Comparison of ENCODE assay signal across 8 cellular contexts in the genomic region with DNA sequence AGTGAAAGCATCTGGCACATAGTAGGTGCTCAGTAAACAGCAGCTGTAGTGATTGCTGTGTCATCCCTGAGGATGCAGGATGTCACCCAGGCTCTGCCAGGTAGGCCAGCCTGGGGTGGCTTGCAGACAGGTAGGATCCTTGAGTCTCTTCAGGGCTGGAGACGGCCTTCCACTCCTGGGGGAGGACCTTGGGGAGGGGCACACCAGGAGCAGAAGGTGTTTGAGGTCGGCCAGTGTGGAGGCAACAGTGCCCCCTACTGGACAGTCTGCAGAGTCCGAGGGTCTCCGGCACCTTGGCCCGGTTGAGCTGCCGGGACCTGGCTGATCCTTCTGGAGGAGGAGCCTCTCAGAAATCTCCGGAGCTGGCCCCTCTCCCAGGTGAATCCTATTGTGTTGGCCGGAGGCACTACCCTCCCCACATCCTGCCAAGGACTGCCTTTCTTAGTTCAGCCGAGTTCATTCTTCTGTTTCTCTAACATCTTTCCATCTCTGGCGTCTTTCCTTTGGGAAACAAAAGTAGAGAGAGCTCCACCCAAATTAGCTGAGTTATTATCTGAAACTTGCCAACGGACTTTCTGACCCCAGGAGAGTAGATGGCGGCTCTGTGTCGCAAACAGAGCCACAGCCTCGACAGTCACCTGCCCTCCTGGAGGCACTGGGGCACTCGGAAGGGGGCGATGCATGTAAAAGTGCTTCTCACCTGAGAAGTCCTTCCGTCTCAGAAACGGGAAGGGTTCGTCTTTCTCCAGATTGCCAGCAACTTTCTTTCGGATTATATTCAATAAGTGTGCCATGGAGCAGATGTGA. TPM values are rescaled to one million over a fixed set of nuclear protein-coding genes. Genes with fewer than 3 reads are reported as not detected.
A peak's percentile ranks its signal among the peaks of the same experiment; 100 is the strongest.
DNase-seq lines count a peak whose midpoint lies in the region; ATAC-seq and TF ChIP-seq lines count a peak whose summit lies in the region.

No MANE protein-coding gene starts in this region.

- peaks cover 2% of the 10 kb centered on the region for H3K36me3 Mint-ChIP-seq in T-helper 17 cell (ENCODE audit: low read depth)
- H3K36me3 Mint-ChIP-seq in mesothelial cell of epicardium: no peaks in the 10 kb centered on the region
- no peaks in the 10 kb centered on the region for H3K36me3 Mint-ChIP-seq in type B pancreatic cell

- H3K27me3 ChIP-seq in BJ (ENCODE audit: control insufficient read depth, insufficient read depth, low read length): no peaks in the 10 kb centered on the region; the same call in 1 of the 2 replicates
- H3K27me3 ChIP-seq in dorsolateral prefrontal cortex: peaks cover 0 to 22% (median 0%) of the 10 kb centered on the region in 45 donors
- peaks cover 18% of the 10 kb centered on the region for H3K27me3 ChIP-seq in effector memory CD4-positive, alpha-beta T cell (replicated peaks; ENCODE audit: control insufficient read depth, insufficient read depth, low read length, poor library complexity, severe bottlenecking)

- H3K27ac ChIP-seq in dorsolateral prefrontal cortex: peak overlapping the region in 56 of 59 donors; percentile 43 to 97 (median 92)
- H3K27ac ChIP-seq in effector memory CD4-positive, alpha-beta T cell (ENCODE audit: insufficient read depth, low read length, poor library complexity, severe bottlenecking): no peak overlapping the region

- POLR2A ChIA-PET in BJ (lab: Charles Lee): no interaction called here

- H3K27me3 Mint-ChIP-seq in T-helper 17 cell: peaks cover 79% of the 10 kb centered on the region
- H3K27me3 Mint-ChIP-seq in mesothelial cell of epicardium (ENCODE audit: low read depth): peaks cover 11% of the 10 kb centered on the region
- H3K27me3 Mint-ChIP-seq in type B pancreatic cell: peaks cover 40% of the 10 kb centered on the region

- H3K9me3 ChIP-seq in T-helper 17 cell (ENCODE audit: control insufficient read depth, low read length, poor library complexity, severe bottlenecking): no peaks in the 10 kb centered on the region
- no peaks in the 10 kb centered on the region for H3K9me3 ChIP-seq in effector memory CD4-positive, alpha-beta T cell (ENCODE audit: control insufficient read depth, low read length)

- ATAC-seq in GM21529 (IDR thresholded peaks at IDR 0.05; ENCODE audit: unreplicated experiment) (peak; percentile 62), T-helper 17 cell (no peak), GM21528 (IDR thresholded peaks at IDR 0.05; ENCODE audit: low FRiP score, unreplicated experiment) (no peak)

- TF ChIP-seq CTCF in BJ (IDR thresholded peaks at IDR 0.05; ENCODE audit: insufficient read depth, low read depth, low read length) (peak; percentile 12; the same call in 1 of the 2 replicates), dorsolateral prefrontal cortex (IDR thresholded peaks at IDR 0.05 in 54 of 56, conservative IDR thresholded peaks at IDR 0.05 in 2 of 56; ENCODE audit: low read depth in 1 of 56, partially characterized antibody in 56 of 56) (peak in 55 of 56 donors; percentile 18 to 68 (median 53)), mesothelial cell of epicardium (IDR thresholded peaks at IDR 0.05; ENCODE audit: unreplicated experiment) (peak; percentile 64), type B pancreatic cell (conservative IDR thresholded peaks at IDR 0.05) (peak; percentile 75)

- no peaks in the 10 kb centered on the region for H3K9me3 Mint-ChIP-seq in mesothelial cell of epicardium
- no peaks in the 10 kb centered on the region for H3K9me3 Mint-ChIP-seq in type B pancreatic cell

- H3K27ac Mint-ChIP-seq in T-helper 17 cell (no peak overlapping the region), mesothelial cell of epicardium (peak overlapping the region; percentile 43), type B pancreatic cell (no peak overlapping the region)

- H3K4me3 ChIP-seq in BJ (ENCODE audit: low read depth, low read length): no peak overlapping the region
- H3K4me3 ChIP-seq in dorsolateral prefrontal cortex: no peak overlapping the region
- H3K4me3 ChIP-seq in effector memory CD4-positive, alpha-beta T cell (ENCODE audit: insufficient read depth, low read depth, low read length, poor library complexity, severe bottlenecking): no peak overlapping the region

- no peak for DNase-seq in BJ (ENCODE audit: low read depth)
- no peak for DNase-seq in T-helper 17 cell
- DNase-seq in dorsolateral prefrontal cortex: peak in 2 of 10 donors; percentile 40 to 46
- DNase-seq in mesothelial cell of epicardium (ENCODE audit: low spot score in 2 of 2, unreplicated experiment in 2 of 2): no peak
- DNase-seq in type B pancreatic cell (ENCODE audit: extremely low spot score, unreplicated experiment): no peak
- DNase-seq in effector memory CD4-positive, alpha-beta T cell: no peak

- CTCF ChIA-PET in BJ (lab: Yijun Ruan, JAX): interaction anchor here (1.6 kb wide), 1 partner anchor 51 kb away, joined by 3 read pairs; no protein-coding TSS in a partner anchor

- H3K4me3 Mint-ChIP-seq in T-helper 17 cell (peak overlapping the region; percentile 19), mesothelial cell of epicardium (peak overlapping the region; percentile 47), type B pancreatic cell (peak overlapping the region; percentile 39)

- H3K4me1 Mint-ChIP-seq in T-helper 17 cell: peaks cover 4% of the 10 kb centered on the region
- peaks cover 29% of the 10 kb centered on the region for H3K4me1 Mint-ChIP-seq in mesothelial cell of epicardium
- peaks cover 9% of the 10 kb centered on the region for H3K4me1 Mint-ChIP-seq in type B pancreatic cell (ENCODE audit: unreplicated experiment)

- intact Hi-C loops in dorsolateral prefrontal cortex (cut with DNase I): loop anchor here (5.0 to 10.0 kb wide), 4 partner anchors 39 to 247 kb away; no protein-coding TSS in a partner anchor

- H3K4me1 ChIP-seq in effector memory CD4-positive, alpha-beta T cell (ENCODE audit: control insufficient read depth, insufficient read depth, low read length, poor library complexity, severe bottlenecking): no peaks in the 10 kb centered on the region

- H3K36me3 ChIP-seq in BJ (ENCODE audit: control insufficient read depth, insufficient read depth, low read length): no peaks in the 10 kb centered on the region
- no peaks in the 10 kb centered on the region for H3K36me3 ChIP-seq in effector memory CD4-positive, alpha-beta T cell (ENCODE audit: control insufficient read depth, insufficient read depth, low read length)

RNA-seq across cellular contexts. Expression of a gene that starts 41.9 kb away (rescaled TPM):
- 0.13 and 0.27 TPM in 2 replicates for polyA plus RNA-seq in BJ (2011; rRNA removed)
- polyA minus RNA-seq in BJ (2011; rRNA and poly(A)+ RNA removed): 0.31 and 0.43 TPM in 2 replicates
- total RNA-seq in T-helper 17 cell (1 to 10 TPM in 1 of 2 donors, under 1 TPM in 1; 0.26 to 1.3 TPM), dorsolateral prefrontal cortex (100 to 1,000 TPM in 37 of 120 experiments, 10 to 100 TPM in 83; 22.3 to 262 (median 78.6) TPM), mesothelial cell of epicardium (114 to 120 TPM (median 117 TPM) in 3 replicates), type B pancreatic cell (ENCODE audit: low replicate concordance) (10.2 and 23.0 TPM in 2 replicates)

Comparison
In these comparisons a context has a peak if more than half of its experiments do, and no peak if none do; other contexts are left out.
1. CTCF ChIP-seq: peak in every context shown above with its lines; median percentile 75 in type B pancreatic cell; 64 in mesothelial cell of epicardium; 53 in dorsolateral prefrontal cortex; 12 in BJ.